In the genomic region with DNA sequence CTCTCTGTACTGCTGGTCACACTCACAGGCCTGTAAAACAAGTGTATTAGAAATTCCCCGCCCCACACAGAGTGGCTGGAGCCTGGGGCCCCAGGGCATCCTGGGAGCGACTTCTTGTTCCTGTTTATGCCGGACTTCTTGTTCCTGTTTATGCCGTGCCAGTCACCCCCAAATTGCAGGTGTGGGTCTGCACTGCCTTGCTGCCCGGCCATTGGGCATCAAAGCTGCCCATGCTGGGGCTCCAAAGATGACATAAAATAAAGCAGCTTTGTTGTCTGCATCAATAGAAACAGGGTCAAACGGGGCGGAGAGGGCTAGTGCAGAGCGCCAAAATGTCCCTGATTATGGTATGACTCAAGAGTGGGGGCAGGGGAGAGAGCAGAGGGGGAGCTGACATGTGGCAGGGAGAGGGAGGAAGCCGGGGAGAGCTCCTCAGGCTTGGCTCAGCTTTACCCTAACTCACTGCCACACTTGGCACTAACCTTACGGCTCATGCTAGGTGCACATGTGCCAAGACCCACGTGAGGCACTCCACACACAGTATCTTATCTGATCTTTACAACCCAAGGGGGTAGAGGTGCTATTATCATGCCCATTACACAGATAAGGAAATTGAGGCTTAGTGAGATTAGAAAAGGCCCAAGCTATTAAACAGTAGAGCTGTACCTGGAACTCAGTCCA, we compare ENCODE assay signal across 9 cellular contexts.
DNase-seq lines count a peak whose midpoint lies in the region; ATAC-seq and TF ChIP-seq lines count a peak whose summit lies in the region.
"Had no signal": no experiment of that assay in that cellular context is flagged by ENCODE, and none has a peak within 500 bp of the region (broad histone marks: within the 10 kb centered on the region; RNA-seq: fewer than 3 reads in every experiment).

No MANE protein-coding gene starts in this region.

- H3K4me3 ChIP-seq in HFF-Myc (replicated peaks; ENCODE audit: low read depth, low read length) (no peak overlapping the region), NB4 (ENCODE audit: low read depth, low read length) (peak overlapping the region; percentile 57)
- H3K4me3 ChIP-seq: BLaER1 had no signal

- TF ChIP-seq CTCF in HFF-Myc (IDR thresholded peaks at IDR 0.05; ENCODE audit: low read depth, low read length, missing control alignments) (no peak), NB4 (IDR thresholded peaks at IDR 0.05; ENCODE audit: low read depth, low read length) (no peak)

- H3K36me3 Mint-ChIP-seq in activated CD4-positive, alpha-beta T cell treated with anti-CD3 and anti-CD28 coated beads for 36 hours (ENCODE audit: low read depth) = peaks cover 11% of the 10 kb centered on the region
- H3K36me3 Mint-ChIP-seq in activated T-cell treated with anti-CD3 and anti-CD28 coated beads, Interleukin-2, amount 50 U/mL, for 4 hours (ENCODE audit: insufficient read depth) = peaks cover 15% of the 10 kb centered on the region

- POLR2A ChIA-PET in activated CD4-positive, alpha-beta T cell treated with anti-CD3 and anti-CD28 coated beads for 36 hours (lab: Charles Lee) = interaction anchor here (1.3 kb wide), 1 partner anchor 11 kb away, joined by 4 read pairs; no protein-coding TSS in a partner anchor

- peaks cover 98% of the 10 kb centered on the region for H3K4me1 Mint-ChIP-seq in activated CD4-positive, alpha-beta T cell treated with anti-CD3 and anti-CD28 coated beads for 36 hours
- peaks cover 96% of the 10 kb centered on the region for H3K4me1 Mint-ChIP-seq in activated T-cell treated with anti-CD3 and anti-CD28 coated beads, Interleukin-2, amount 50 U/mL, for 4 hours (ENCODE audit: low read depth)

- no peaks in the 10 kb centered on the region for H3K27me3 Mint-ChIP-seq in activated CD4-positive, alpha-beta T cell treated with anti-CD3 and anti-CD28 coated beads for 36 hours
- H3K27me3 Mint-ChIP-seq in activated T-cell treated with anti-CD3 and anti-CD28 coated beads, Interleukin-2, amount 50 U/mL, for 4 hours (ENCODE audit: low read depth) = no peaks in the 10 kb centered on the region

- intact Hi-C loops in activated CD4-positive, alpha-beta T cell treated with anti-CD3 and anti-CD28 coated beads for 36 hours (cut with DNase I, micrococcal nuclease) = no loop called here
- intact Hi-C loops in left ventricle myocardium superior (cut with micrococcal nuclease) (no loop called here), posterior vena cava (cut with DNase I) (no loop called here)

- peak overlapping the region; percentile 47 for H3K4me3 Mint-ChIP-seq in activated CD4-positive, alpha-beta T cell treated with anti-CD3 and anti-CD28 coated beads for 36 hours
- H3K4me3 Mint-ChIP-seq in activated T-cell treated with anti-CD3 and anti-CD28 coated beads, Interleukin-2, amount 50 U/mL, for 4 hours = peak overlapping the region; percentile 75

- CTCF ChIA-PET in activated CD4-positive, alpha-beta T cell treated with anti-CD3 and anti-CD28 coated beads for 36 hours (lab: Charles Lee) = interaction anchor here (0.9 to 1.9 kb wide), 4 partner anchors 11 to 41 kb away, joined by 3 to 6 read pairs (median 4); no protein-coding TSS in a partner anchor

- peak; percentile 57 for DNase-seq in activated CD4-positive, alpha-beta T cell treated with anti-CD3 and anti-CD28 coated beads for 36 hours
- no peak for DNase-seq in activated CD4-positive, alpha-beta T cell treated with anti-CD3 and anti-CD28 coated beads, Interleukin-2, amount 50 U/mL, for 1 hour
- peak; percentile 36 for DNase-seq in HFF-Myc (ENCODE audit: extremely low read depth, low read depth)
- peak; percentile 84 for DNase-seq in NB4 (ENCODE audit: low read depth)
- DNase-seq in activated T-cell treated with anti-CD3 and anti-CD28 coated beads, Interleukin-2, amount 50 U/mL, for 4 hours = no peak
- DNase-seq in left ventricle myocardium superior = peak; percentile 44
- peak; percentile 49 for DNase-seq in stimulated activated naive CD8-positive, alpha-beta T cell treated with anti-CD3 and anti-CD28 coated beads, Interleukin-15, Interleukin-2, amounts not matched to agents 100 U/mL and 50 U/mL, for 24 hours
- DNase-seq in posterior vena cava (ENCODE audit: low spot score) = no peak

- H3K27ac Mint-ChIP-seq in activated CD4-positive, alpha-beta T cell treated with anti-CD3 and anti-CD28 coated beads for 36 hours = peak overlapping the region; percentile 80

- peak; percentile 37 for TF ChIP-seq POLR2A in NB4 (IDR thresholded peaks at IDR 0.05; ENCODE audit: extremely low read depth, insufficient read length)

- H3K9me3 Mint-ChIP-seq in activated CD4-positive, alpha-beta T cell treated with anti-CD3 and anti-CD28 coated beads for 36 hours (ENCODE audit: low read depth) = no peaks in the 10 kb centered on the region
- no peaks in the 10 kb centered on the region for H3K9me3 Mint-ChIP-seq in activated T-cell treated with anti-CD3 and anti-CD28 coated beads, Interleukin-2, amount 50 U/mL, for 4 hours

- ATAC-seq in activated CD4-positive, alpha-beta T cell treated with anti-CD3 and anti-CD28 coated beads for 36 hours = peak; percentile 45
- ATAC-seq in activated T-cell treated with anti-CD3 and anti-CD28 coated beads, Interleukin-2, amount 50 U/mL, for 4 hours = peak; percentile 19 to 27
- ATAC-seq in left ventricle myocardium superior = peak; percentile 39
- ATAC-seq in stimulated activated naive CD8-positive, alpha-beta T cell treated with anti-CD3 and anti-CD28 coated beads, Interleukin-15, Interleukin-2, amounts not matched to agents 100 U/mL and 50 U/mL, for 24 hours = peak; percentile 37

Comparison
In these comparisons a context has a peak if more than half of its experiments do, and no peak if none do; other contexts are left out.
1. DNase-seq: peak in activated CD4-positive, alpha-beta T cell treated with anti-CD3 and anti-CD28 coated beads for 36 hours (single experiment), HFF-Myc (single experiment), NB4 (single experiment), left ventricle myocardium superior (single experiment) and stimulated activated naive CD8-positive, alpha-beta T cell treated with anti-CD3 and anti-CD28 coated beads, Interleukin-15, Interleukin-2, amounts not matched to agents 100 U/mL and 50 U/mL, for 24 hours (single experiment); none in activated CD4-positive, alpha-beta T cell treated with anti-CD3 and anti-CD28 coated beads, Interleukin-2, amount 50 U/mL, for 1 hour (single experiment), activated T-cell treated with anti-CD3 and anti-CD28 coated beads, Interleukin-2, amount 50 U/mL, for 4 hours (single experiment) and posterior vena cava (single experiment).
2. Peak in every context shown above with its lines, with median percentiles within 50 percentile points of each other: ATAC-seq.